In the genomic region with DNA sequence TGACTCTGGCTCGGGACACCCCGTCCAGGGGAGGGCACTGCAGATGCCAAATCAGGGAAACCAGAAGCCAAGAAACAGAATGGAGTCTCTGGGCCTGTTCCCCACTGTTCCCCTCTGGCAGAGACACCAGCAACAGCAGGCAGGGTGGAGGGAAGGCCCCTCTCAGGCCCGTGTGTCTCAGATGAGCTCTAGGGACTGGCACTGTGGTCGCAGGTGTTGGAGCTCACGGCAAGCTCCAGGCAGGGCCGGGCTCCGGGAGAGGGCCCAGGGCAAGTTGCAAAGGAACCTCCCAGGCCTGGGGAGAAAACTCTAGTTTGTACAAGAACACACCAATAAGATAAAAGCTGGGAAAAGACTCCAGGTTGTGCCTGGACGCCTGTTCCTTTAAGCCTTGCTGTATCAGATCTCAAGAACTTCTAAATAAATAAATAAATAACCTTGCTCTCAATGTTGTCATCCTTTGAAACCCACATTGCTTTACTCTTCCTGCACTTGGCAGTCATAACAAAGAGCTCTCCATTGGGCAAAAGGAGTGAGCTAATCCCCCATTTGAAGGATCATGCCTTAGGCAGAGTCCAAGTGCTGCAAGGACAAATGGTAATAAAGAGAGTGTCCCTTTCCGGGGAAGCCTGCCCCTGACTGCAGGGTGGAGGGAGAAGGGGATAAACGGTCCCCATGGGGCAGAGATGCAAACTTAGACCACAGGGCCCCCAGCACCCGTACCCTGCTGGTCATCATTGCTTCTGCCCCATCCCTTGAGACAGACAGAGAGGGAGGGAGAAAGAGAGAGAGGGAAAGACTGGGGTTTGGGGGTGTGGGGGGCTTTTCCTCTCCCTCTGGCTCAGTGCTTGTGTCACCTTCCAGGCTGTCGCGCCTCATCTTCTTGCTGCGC, we compare ENCODE assay signal across 21 cellular contexts. TPM values are rescaled to one million over a fixed set of nuclear protein-coding genes. Genes with fewer than 3 reads are reported as not detected.
A peak's percentile ranks its signal among the peaks of the same experiment; 100 is the strongest.
DNase-seq lines count a peak whose midpoint lies in the region; ATAC-seq and TF ChIP-seq lines count a peak whose summit lies in the region.
"Had no signal": no experiment of that assay in that cellular context is flagged by ENCODE, and none has a peak within 500 bp of the region (broad histone marks: within the 10 kb centered on the region; RNA-seq: fewer than 3 reads in every experiment).

No MANE protein-coding gene starts in this region.

- DNase-seq in AG08395 (ENCODE audit: low spot score) (peak; percentile 15), H4 (ENCODE audit: low spot score) (peak; percentile 56), astrocyte of the spinal cord (ENCODE audit: low read depth, low spot score) (peak; percentile 1), right cardiac atrium (no peak), hepatocyte (ENCODE audit: low spot score) (no peak), cerebellar cortex (ENCODE audit: low spot score) (no peak)
- no peak for DNase-seq in activated CD4-positive, alpha-beta T cell treated with anti-CD3 and anti-CD28 coated beads for 4 hours
- DNase-seq in effector memory CD8-positive, alpha-beta T cell: no peak
- DNase-seq: activated CD4-positive, alpha-beta T cell treated with anti-CD3 and anti-CD28 coated beads, Interleukin-2, amount 10 ng/mL, durations not matched to agents 24 days and 14 days; activated T-cell treated with anti-CD3 and anti-CD28 coated beads, Interleukin-2, amount 50 U/mL, for 1 hour; COR-L47; hippocampal formation; kidney glomerular epithelial cell; MM.1S; NCI-H1930; NCI-H748 treated with DMSO at 0.1 percent for 48 hours; Peyer's patch had no signal

- no peaks in the 10 kb centered on the region for H3K4me1 Mint-ChIP-seq in effector memory CD8-positive, alpha-beta T cell (ENCODE audit: low read depth in 2 of 2)
- H3K4me1 Mint-ChIP-seq: activated CD4-positive, alpha-beta T cell treated with anti-CD3 and anti-CD28 coated beads, Interleukin-2, amount 10 ng/mL, durations not matched to agents 24 days and 14 days; activated naive CD4-positive, alpha-beta T cell treated with anti-CD3 and anti-CD28 coated beads, Interleukin-2, amount 50 U/mL, for 24 hours had no signal

- no peaks in the 10 kb centered on the region for H3K9me3 Mint-ChIP-seq in effector memory CD8-positive, alpha-beta T cell
- H3K9me3 Mint-ChIP-seq: activated CD4-positive, alpha-beta T cell treated with anti-CD3 and anti-CD28 coated beads, Interleukin-2, amount 10 ng/mL, durations not matched to agents 24 days and 14 days; activated naive CD4-positive, alpha-beta T cell treated with anti-CD3 and anti-CD28 coated beads, Interleukin-2, amount 50 U/mL, for 24 hours had no signal

- H3K4me3 Mint-ChIP-seq in effector memory CD8-positive, alpha-beta T cell: no peak overlapping the region
- H3K4me3 Mint-ChIP-seq: activated CD4-positive, alpha-beta T cell treated with anti-CD3 and anti-CD28 coated beads, Interleukin-2, amount 10 ng/mL, durations not matched to agents 24 days and 14 days; activated naive CD4-positive, alpha-beta T cell treated with anti-CD3 and anti-CD28 coated beads, Interleukin-2, amount 50 U/mL, for 24 hours had no signal

- H3K27me3 ChIP-seq in right cardiac atrium (ENCODE audit: control insufficient read depth, insufficient read depth) (no peaks in the 10 kb centered on the region), hepatocyte (peaks cover 10% of the 10 kb centered on the region)
- H3K27me3 ChIP-seq: Peyer's patch, testis had no signal

- H3K36me3 Mint-ChIP-seq in effector memory CD8-positive, alpha-beta T cell (ENCODE audit: insufficient read depth): no peaks in the 10 kb centered on the region
- H3K36me3 Mint-ChIP-seq: activated naive CD4-positive, alpha-beta T cell treated with anti-CD3 and anti-CD28 coated beads, Interleukin-2, amount 50 U/mL, for 24 hours had no signal

- H3K4me3 ChIP-seq in astrocyte of the spinal cord (ENCODE audit: low read depth, low read length): no peak overlapping the region
- H3K4me3 ChIP-seq in right cardiac atrium (ENCODE audit: low read length): no peak overlapping the region
- H3K4me3 ChIP-seq in hepatocyte: no peak overlapping the region
- H3K4me3 ChIP-seq: cardiac muscle cell, Peyer's patch, testis had no signal

- H3K27ac Mint-ChIP-seq in effector memory CD8-positive, alpha-beta T cell: no peak overlapping the region
- H3K27ac Mint-ChIP-seq: activated CD4-positive, alpha-beta T cell treated with anti-CD3 and anti-CD28 coated beads, Interleukin-2, amount 10 ng/mL, durations not matched to agents 24 days and 14 days; activated naive CD4-positive, alpha-beta T cell treated with anti-CD3 and anti-CD28 coated beads, Interleukin-2, amount 50 U/mL, for 24 hours had no signal

- H3K4me1 ChIP-seq in right cardiac atrium (ENCODE audit: control insufficient read depth, insufficient read depth, low read length): no peaks in the 10 kb centered on the region
- no peaks in the 10 kb centered on the region for H3K4me1 ChIP-seq in hepatocyte (ENCODE audit: insufficient read depth)
- H3K4me1 ChIP-seq: Peyer's patch had no signal

- in situ Hi-C loops in astrocyte of the spinal cord (cut with HindIII; ENCODE audit: low sequenced_read_pairs): no loop called here

- TF ChIP-seq CTCF in astrocyte of the spinal cord (IDR thresholded peaks at IDR 0.05; ENCODE audit: low read depth, low read length): no peak
- TF ChIP-seq CTCF in hepatocyte (IDR thresholded peaks at IDR 0.05; ENCODE audit: poor library complexity): no peak

- peak; percentile 31 to 36 for ATAC-seq in right cardiac atrium
- ATAC-seq in effector memory CD8-positive, alpha-beta T cell (replicated peaks): no peak

- H3K9me2 ChIP-seq in hepatocyte (replicated peaks; ENCODE audit: insufficient read depth): no peaks in the 10 kb centered on the region

- H3K9me3 ChIP-seq in right cardiac atrium (ENCODE audit: control insufficient read depth, low read length): no peaks in the 10 kb centered on the region
- H3K9me3 ChIP-seq in hepatocyte (ENCODE audit: low read depth): no peaks in the 10 kb centered on the region
- H3K9me3 ChIP-seq: Peyer's patch, testis had no signal

- no peaks in the 10 kb centered on the region for H4K20me1 ChIP-seq in hepatocyte (ENCODE audit: insufficient read depth, poor library complexity, severe bottlenecking)

- H3K4me2 ChIP-seq in hepatocyte: no peak overlapping the region

- 68% methylated on average over 14 of the region's 14 CpGs for WGBS in right cardiac atrium
- 84% methylated on average over 14 of the region's 14 CpGs for WGBS in hepatocyte (ENCODE audit: low lambda C conversion rate, missing lambda C conversion rate)

- H2AFZ ChIP-seq in hepatocyte: no peak overlapping the region

- H3K27me3 Mint-ChIP-seq in effector memory CD8-positive, alpha-beta T cell: peaks cover 52 to 94% of the 10 kb centered on the region in 2 donors

- H3K36me3 ChIP-seq in hepatocyte (replicated peaks; ENCODE audit: insufficient read depth, low read depth): no peaks in the 10 kb centered on the region
- H3K36me3 ChIP-seq: cardiac muscle cell, Peyer's patch had no signal

- H3K27ac ChIP-seq in right cardiac atrium (ENCODE audit: low read length): no peak overlapping the region
- H3K27ac ChIP-seq in hepatocyte: no peak overlapping the region
- H3K27ac ChIP-seq: cardiac muscle cell, Peyer's patch, testis had no signal

- no peaks in the 10 kb centered on the region for H3K79me2 ChIP-seq in hepatocyte

- intact Hi-C loops in right cardiac atrium (cut with DNase I): loop anchor here in 3 of 4 donors (5.0 to 10.0 kb wide), 3 partner anchors 385 to 675 kb away; a partner anchor contains a TSS

RNA-seq across cellular contexts. Expression of a gene that starts 33.3 kb away (rescaled TPM):
- total RNA-seq in H4 (2014; rRNA removed; shearing (Covaris generic)): not detected in 2 replicates
- not detected for total RNA-seq in right cardiac atrium
- polyA plus RNA-seq in right cardiac atrium: not detected
- 0.04 and 0.13 TPM in 2 replicates for total RNA-seq in hepatocyte
- not detected in 2 replicates for polyA plus RNA-seq in hepatocyte
- total RNA-seq: activated CD4-positive, alpha-beta T cell treated with anti-CD3 and anti-CD28 coated beads, Interleukin-2, amount 10 ng/mL, durations not matched to agents 24 days and 14 days; cardiac muscle cell; mucosa of gallbladder had no signal
- polyA plus RNA-seq: cardiac muscle cell had no signal

Comparison
In these comparisons a context has a peak if more than half of its experiments do, and no peak if none do; other contexts are left out.
1. DNase-seq: peak in AG08395 (single experiment), H4 (single experiment) and astrocyte of the spinal cord (single experiment); none in right cardiac atrium (0 of 3), activated CD4-positive, alpha-beta T cell treated with anti-CD3 and anti-CD28 coated beads for 4 hours (0 of 2), hepatocyte (single experiment), cerebellar cortex (single experiment) and effector memory CD8-positive, alpha-beta T cell (0 of 3).